ENCODE assay signal across 20 cellular contexts in genomic region chr14:34364201-34364600, GRCh38.
"Had no signal": no experiment of that assay in that cellular context is flagged by ENCODE, and none has a peak within 500 bp of the region (broad histone marks: within the 10 kb centered on the region; RNA-seq: fewer than 3 reads in every experiment).

No MANE protein-coding gene starts in this region.

- H3K9me3 ChIP-seq: lower lobe of right lung, tibial nerve had no signal

- H3K9me3 Mint-ChIP-seq: activated naive CD4-positive, alpha-beta T cell treated with anti-CD3 and anti-CD28 coated beads for 36 hours; activated naive CD8-positive, alpha-beta T cell treated with anti-CD3 and anti-CD28 coated beads, Interleukin-2, amount 50 U/mL, for 24 hours; activated T-helper 17 cell treated with anti-CD3 and anti-CD28 coated beads, Interleukin-2, amount 50 U/mL, for 72 hours; nephron had no signal

- H3K4me3 Mint-ChIP-seq: activated naive CD4-positive, alpha-beta T cell treated with anti-CD3 and anti-CD28 coated beads for 36 hours; activated naive CD8-positive, alpha-beta T cell treated with anti-CD3 and anti-CD28 coated beads, Interleukin-2, amount 50 U/mL, for 24 hours; activated T-helper 17 cell treated with anti-CD3 and anti-CD28 coated beads, Interleukin-2, amount 50 U/mL, for 72 hours; immature natural killer cell; nephron had no signal

- H3K36me3 ChIP-seq: lower lobe of right lung, tibial nerve had no signal

- H3K4me1 Mint-ChIP-seq: activated naive CD8-positive, alpha-beta T cell treated with anti-CD3 and anti-CD28 coated beads, Interleukin-2, amount 50 U/mL, for 24 hours; activated T-helper 17 cell treated with anti-CD3 and anti-CD28 coated beads, Interleukin-2, amount 50 U/mL, for 72 hours; immature natural killer cell had no signal

- H3K27me3 ChIP-seq: tibial nerve had no signal

- H3K27ac ChIP-seq: lower lobe of right lung, tibial nerve had no signal

- H3K4me3 ChIP-seq: lower lobe of right lung, skin epidermis, tibial nerve had no signal

- FAIRE-seq: colon, endometrium had no signal

- DNase-seq: activated CD4-positive, CD25-positive, alpha-beta regulatory T cell treated with anti-CD3 and anti-CD28 coated beads, Interleukin-2, amount 50 U/mL, for 72 hours; activated naive CD8-positive, alpha-beta T cell treated with anti-CD3 and anti-CD28 coated beads, Interleukin-2, amount 50 U/mL, for 24 hours; activated T-cell treated with anti-CD3 and anti-CD28 coated beads for 4 hours; aorta; foreskin melanocyte; head of caudate nucleus; immature natural killer cell; lower lobe of right lung; nucleus accumbens; stimulated activated CD4-positive, alpha-beta T cell treated with anti-CD3 and anti-CD28 coated beads, Interleukin-4, amount 100 ng/mL, for 24 hours; stimulated activated naive CD4-positive, alpha-beta T cell; T-helper 9 cell had no signal

- H3K27ac Mint-ChIP-seq: activated naive CD4-positive, alpha-beta T cell treated with anti-CD3 and anti-CD28 coated beads for 36 hours; activated naive CD8-positive, alpha-beta T cell treated with anti-CD3 and anti-CD28 coated beads, Interleukin-2, amount 50 U/mL, for 24 hours; activated T-helper 17 cell treated with anti-CD3 and anti-CD28 coated beads, Interleukin-2, amount 50 U/mL, for 72 hours; immature natural killer cell; nephron; progenitor cell of endocrine pancreas had no signal
